In the genomic region with DNA sequence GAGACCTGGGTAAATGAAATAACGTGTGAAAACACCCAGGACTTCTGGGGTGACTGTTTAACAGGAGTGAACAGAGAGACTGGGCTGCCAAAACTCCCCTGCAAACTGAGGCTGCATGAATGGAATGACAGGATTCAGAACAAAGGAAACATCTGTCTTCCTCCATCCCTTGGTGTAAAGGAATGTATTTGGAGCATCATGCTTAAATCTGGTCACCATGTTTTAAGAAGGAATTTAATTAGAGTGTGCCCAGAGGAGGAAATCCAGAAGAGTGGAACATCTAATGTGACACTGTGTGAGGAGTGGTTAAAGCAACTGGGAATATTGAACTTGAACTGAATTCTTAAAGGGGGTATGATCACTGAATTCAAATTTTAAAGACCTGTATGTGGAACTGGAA, we compare ENCODE assay signal across 1 cellular context.
TF ChIP-seq lines count a peak whose summit lies in the region.

No MANE protein-coding gene starts in this region.

TF ChIP-seq in GM23338, 12 proteins besides CTCF, POLR2A, EP300 and RAD21 (continued from another document):
- TF ChIP-seq, protein P1, sequence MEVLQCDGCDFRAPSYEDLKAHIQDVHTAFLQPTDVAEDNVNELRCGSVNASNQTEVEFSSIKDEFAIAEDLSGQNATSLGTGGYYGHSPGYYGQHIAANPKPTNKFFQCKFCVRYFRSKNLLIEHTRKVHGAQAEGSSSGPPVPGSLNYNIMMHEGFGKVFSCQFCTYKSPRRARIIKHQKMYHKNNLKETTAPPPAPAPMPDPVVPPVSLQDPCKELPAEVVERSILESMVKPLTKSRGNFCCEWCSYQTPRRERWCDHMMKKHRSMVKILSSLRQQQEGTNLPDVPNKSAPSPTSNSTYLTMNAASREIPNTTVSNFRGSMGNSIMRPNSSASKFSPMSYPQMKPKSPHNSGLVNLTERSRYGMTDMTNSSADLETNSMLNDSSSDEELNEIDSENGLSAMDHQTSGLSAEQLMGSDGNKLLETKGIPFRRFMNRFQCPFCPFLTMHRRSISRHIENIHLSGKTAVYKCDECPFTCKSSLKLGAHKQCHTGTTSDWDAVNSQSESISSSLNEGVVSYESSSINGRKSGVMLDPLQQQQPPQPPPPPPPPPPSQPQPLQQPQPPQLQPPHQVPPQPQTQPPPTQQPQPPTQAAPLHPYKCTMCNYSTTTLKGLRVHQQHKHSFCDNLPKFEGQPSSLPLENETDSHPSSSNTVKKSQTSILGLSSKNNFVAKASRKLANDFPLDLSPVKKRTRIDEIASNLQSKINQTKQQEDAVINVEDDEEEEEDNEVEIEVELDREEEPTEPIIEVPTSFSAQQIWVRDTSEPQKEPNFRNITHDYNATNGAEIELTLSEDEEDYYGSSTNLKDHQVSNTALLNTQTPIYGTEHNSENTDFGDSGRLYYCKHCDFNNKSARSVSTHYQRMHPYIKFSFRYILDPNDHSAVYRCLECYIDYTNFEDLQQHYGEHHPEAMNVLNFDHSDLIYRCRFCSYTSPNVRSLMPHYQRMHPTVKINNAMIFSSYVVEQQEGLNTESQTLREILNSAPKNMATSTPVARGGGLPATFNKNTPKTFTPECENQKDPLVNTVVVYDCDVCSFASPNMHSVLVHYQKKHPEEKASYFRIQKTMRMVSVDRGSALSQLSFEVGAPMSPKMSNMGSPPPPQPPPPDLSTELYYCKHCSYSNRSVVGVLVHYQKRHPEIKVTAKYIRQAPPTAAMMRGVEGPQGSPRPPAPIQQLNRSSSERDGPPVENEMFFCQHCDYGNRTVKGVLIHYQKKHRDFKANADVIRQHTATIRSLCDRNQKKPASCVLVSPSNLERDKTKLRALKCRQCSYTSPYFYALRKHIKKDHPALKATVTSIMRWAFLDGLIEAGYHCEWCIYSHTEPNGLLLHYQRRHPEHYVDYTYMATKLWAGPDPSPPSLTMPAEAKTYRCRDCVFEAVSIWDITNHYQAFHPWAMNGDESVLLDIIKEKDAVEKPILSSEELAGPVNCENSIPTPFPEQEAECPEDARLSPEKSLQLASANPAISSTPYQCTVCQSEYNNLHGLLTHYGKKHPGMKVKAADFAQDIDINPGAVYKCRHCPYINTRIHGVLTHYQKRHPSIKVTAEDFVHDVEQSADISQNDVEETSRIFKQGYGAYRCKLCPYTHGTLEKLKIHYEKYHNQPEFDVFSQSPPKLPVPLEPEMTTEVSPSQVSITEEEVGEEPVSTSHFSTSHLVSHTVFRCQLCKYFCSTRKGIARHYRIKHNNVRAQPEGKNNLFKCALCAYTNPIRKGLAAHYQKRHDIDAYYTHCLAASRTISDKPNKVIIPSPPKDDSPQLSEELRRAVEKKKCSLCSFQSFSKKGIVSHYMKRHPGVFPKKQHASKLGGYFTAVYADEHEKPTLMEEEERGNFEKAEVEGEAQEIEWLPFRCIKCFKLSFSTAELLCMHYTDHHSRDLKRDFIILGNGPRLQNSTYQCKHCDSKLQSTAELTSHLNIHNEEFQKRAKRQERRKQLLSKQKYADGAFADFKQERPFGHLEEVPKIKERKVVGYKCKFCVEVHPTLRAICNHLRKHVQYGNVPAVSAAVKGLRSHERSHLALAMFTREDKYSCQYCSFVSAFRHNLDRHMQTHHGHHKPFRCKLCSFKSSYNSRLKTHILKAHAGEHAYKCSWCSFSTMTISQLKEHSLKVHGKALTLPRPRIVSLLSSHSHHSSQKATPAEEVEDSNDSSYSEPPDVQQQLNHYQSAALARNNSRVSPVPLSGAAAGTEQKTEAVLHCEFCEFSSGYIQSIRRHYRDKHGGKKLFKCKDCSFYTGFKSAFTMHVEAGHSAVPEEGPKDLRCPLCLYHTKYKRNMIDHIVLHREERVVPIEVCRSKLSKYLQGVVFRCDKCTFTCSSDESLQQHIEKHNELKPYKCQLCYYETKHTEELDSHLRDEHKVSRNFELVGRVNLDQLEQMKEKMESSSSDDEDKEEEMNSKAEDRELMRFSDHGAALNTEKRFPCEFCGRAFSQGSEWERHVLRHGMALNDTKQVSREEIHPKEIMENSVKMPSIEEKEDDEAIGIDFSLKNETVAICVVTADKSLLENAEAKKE (CRISPR knock-in tag; IDR thresholded peaks at IDR 0.05), result no peak
- TF ChIP-seq, protein P2, sequence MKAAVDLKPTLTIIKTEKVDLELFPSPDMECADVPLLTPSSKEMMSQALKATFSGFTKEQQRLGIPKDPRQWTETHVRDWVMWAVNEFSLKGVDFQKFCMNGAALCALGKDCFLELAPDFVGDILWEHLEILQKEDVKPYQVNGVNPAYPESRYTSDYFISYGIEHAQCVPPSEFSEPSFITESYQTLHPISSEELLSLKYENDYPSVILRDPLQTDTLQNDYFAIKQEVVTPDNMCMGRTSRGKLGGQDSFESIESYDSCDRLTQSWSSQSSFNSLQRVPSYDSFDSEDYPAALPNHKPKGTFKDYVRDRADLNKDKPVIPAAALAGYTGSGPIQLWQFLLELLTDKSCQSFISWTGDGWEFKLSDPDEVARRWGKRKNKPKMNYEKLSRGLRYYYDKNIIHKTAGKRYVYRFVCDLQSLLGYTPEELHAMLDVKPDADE (IDR thresholded peaks at IDR 0.05), result no peak
- TF ChIP-seq POLR2AphosphoS5 (IDR thresholded peaks at IDR 0.05; ENCODE audit: low read depth) (no peak), STAT1 (IDR thresholded peaks at IDR 0.05; ENCODE audit: unreplicated experiment) (no peak), CREB1 (CRISPR knock-in tag; IDR thresholded peaks at IDR 0.05; ENCODE audit: low read depth) (no peak), ZNF114 (CRISPR knock-in tag; IDR thresholded peaks at IDR 0.05) (no peak), EZH2 (IDR thresholded peaks at IDR 0.05; ENCODE audit: low read depth, unreplicated experiment) (no peak), NANOG (IDR thresholded peaks at IDR 0.05; ENCODE audit: borderline replicate concordance) (no peak), EZH2phosphoT487 (IDR thresholded peaks at IDR 0.05; ENCODE audit: unreplicated experiment) (no peak), ZNF331 (CRISPR knock-in tag; IDR thresholded peaks at IDR 0.05; ENCODE audit: low read depth) (no peak), JUNB (IDR thresholded peaks at IDR 0.05; ENCODE audit: unreplicated experiment) (no peak)
